ENCODE assay signal across 25 cellular contexts in the genomic region with DNA sequence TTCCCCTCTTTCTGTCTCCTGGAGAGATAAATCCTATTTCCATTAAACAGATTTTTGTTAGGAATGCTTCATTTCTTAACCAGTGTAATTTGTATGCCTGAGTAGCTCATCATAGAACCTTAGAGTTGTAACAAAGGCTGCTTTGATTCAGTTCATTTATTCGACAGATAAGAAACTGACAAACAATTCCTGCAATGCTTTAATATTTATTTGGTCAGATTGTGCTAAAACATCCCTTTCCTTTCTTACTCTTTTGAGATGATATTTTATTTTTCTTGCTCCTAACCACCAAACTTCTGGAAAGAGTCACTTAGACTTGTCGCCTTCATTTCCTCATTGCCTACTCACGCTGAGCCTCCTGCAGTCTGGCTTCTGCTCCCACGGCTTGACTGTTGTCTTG.
"Had no signal": no experiment of that assay in that cellular context is flagged by ENCODE, and none has a peak within 500 bp of the region (broad histone marks: within the 10 kb centered on the region; RNA-seq: fewer than 3 reads in every experiment).

No MANE protein-coding gene starts in this region.

- H3K36me3 ChIP-seq: esophagus squamous epithelium, heart right ventricle, left lung, prostate gland, right atrium auricular region, sigmoid colon, stomach, thyroid gland had no signal

- H3K9me3 ChIP-seq: esophagus squamous epithelium, heart right ventricle, left lung, prostate gland, right atrium auricular region, sigmoid colon, stomach, thyroid gland had no signal

- H3K9me3 Mint-ChIP-seq: effector memory CD8-positive, alpha-beta T cell; naive thymus-derived CD4-positive, alpha-beta T cell; nephron progenitor cell; stimulated activated effector memory CD8-positive, alpha-beta T cell treated with anti-CD3 and anti-CD28 coated beads, Interleukin-12 subunit alpha, Interleukin-12 subunit beta, amount 100 ng/mL, for 72 hours had no signal

- ATAC-seq: effector memory CD8-positive, alpha-beta T cell; left cardiac atrium; left lung; naive thymus-derived CD4-positive, alpha-beta T cell; stimulated activated effector memory CD8-positive, alpha-beta T cell treated with anti-CD3 and anti-CD28 coated beads, Interleukin-12 subunit alpha, Interleukin-12 subunit beta, amount 100 ng/mL, for 72 hours had no signal

- H3K27ac ChIP-seq: coronary artery, esophagus squamous epithelium, left lung, prostate gland, right atrium auricular region, sigmoid colon, stomach, thyroid gland had no signal

- H3K4me3 Mint-ChIP-seq: effector memory CD8-positive, alpha-beta T cell; naive thymus-derived CD4-positive, alpha-beta T cell; nephron progenitor cell; stimulated activated effector memory CD8-positive, alpha-beta T cell treated with anti-CD3 and anti-CD28 coated beads, Interleukin-12 subunit alpha, Interleukin-12 subunit beta, amount 100 ng/mL, for 72 hours had no signal

- H3K4me1 ChIP-seq: esophagus squamous epithelium, heart right ventricle, left lung, prostate gland, right atrium auricular region, sigmoid colon, stomach, thyroid gland had no signal

- H3K27me3 ChIP-seq: esophagus squamous epithelium, heart right ventricle, left lung, right atrium auricular region, sigmoid colon, stomach, thyroid gland had no signal

- H3K27me3 Mint-ChIP-seq: effector memory CD8-positive, alpha-beta T cell; naive thymus-derived CD4-positive, alpha-beta T cell had no signal

- DNase-seq: effector memory CD8-positive, alpha-beta T cell; erythroblast; esophagus squamous epithelium; foreskin melanocyte; glutamatergic neuron; heart right ventricle; hippocampal formation; left cardiac atrium; left lung; mesenchymal stem cell; midbrain; naive thymus-derived CD4-positive, alpha-beta T cell; nephron progenitor cell; nucleus accumbens; sigmoid colon; stimulated activated CD4-positive, alpha-beta T cell treated with anti-CD3 and anti-CD28 coated beads, Interleukin-2, amount 100 ng/mL, for 24 hours; stimulated activated CD4-positive, alpha-beta T cell treated with anti-CD3 and anti-CD28 coated beads, Interleukin-4, amount 100 ng/mL, for 24 hours; stimulated activated naive CD4-positive, alpha-beta T cell treated with Interleukin-2 at 50 U/mL for 16 hours; stomach; thyroid gland; trophoblast cell had no signal

- H3K4me3 ChIP-seq: coronary artery, esophagus squamous epithelium, heart right ventricle, left lung, prostate gland, right atrium auricular region, sigmoid colon, stomach, thyroid gland had no signal

- H3K27ac Mint-ChIP-seq: naive thymus-derived CD4-positive, alpha-beta T cell; nephron progenitor cell; stimulated activated effector memory CD8-positive, alpha-beta T cell treated with anti-CD3 and anti-CD28 coated beads, Interleukin-12 subunit alpha, Interleukin-12 subunit beta, amount 100 ng/mL, for 72 hours had no signal
